Comparison of ENCODE assay signal across 17 cellular contexts in genomic region chr5:77032635-77033034, GRCh38.
"Had no signal": no experiment of that assay in that cellular context is flagged by ENCODE, and none has a peak within 500 bp of the region (broad histone marks: within the 10 kb centered on the region; RNA-seq: fewer than 3 reads in every experiment).

No MANE protein-coding gene starts in this region.

- ATAC-seq: activated CD8-positive, alpha-beta T cell treated with anti-CD3 and anti-CD28 coated beads for 36 hours; left lobe of liver had no signal

- H3K9me3 ChIP-seq: colonic mucosa, esophagus muscularis mucosa, right atrium auricular region, tibial nerve, vagina had no signal

- H3K27me3 Mint-ChIP-seq: activated CD8-positive, alpha-beta T cell treated with anti-CD3 and anti-CD28 coated beads for 36 hours; activated naive CD8-positive, alpha-beta T cell; naive B cell had no signal

- H3K36me3 ChIP-seq: colonic mucosa had no signal

- H3K27ac ChIP-seq: colonic mucosa, esophagus muscularis mucosa, right atrium auricular region, tibial nerve, vagina had no signal

- DNase-seq: activated CD8-positive, alpha-beta T cell treated with anti-CD3 and anti-CD28 coated beads for 36 hours; activated gamma-delta T cell treated with Interleukin-2 at 50 U/mL for 16 hours; activated T-cell treated with anti-CD3 and anti-CD28 coated beads, Interleukin-2, amount 50 U/mL, for 48 hours; amniotic stem cell; caudate nucleus; colonic mucosa; hippocampal formation; naive B cell; stimulated activated CD4-positive, alpha-beta T cell treated with anti-CD3 and anti-CD28 coated beads, Interleukin-4, amount 100 ng/mL, for 24 hours; stimulated activated naive CD4-positive, alpha-beta T cell; WERI-Rb-1 had no signal

- H3K27me3 ChIP-seq: colonic mucosa, esophagus muscularis mucosa, right atrium auricular region, tibial nerve, vagina had no signal

- H3K27ac Mint-ChIP-seq: activated CD8-positive, alpha-beta T cell treated with anti-CD3 and anti-CD28 coated beads for 36 hours had no signal

- H3K4me3 ChIP-seq: colonic mucosa, esophagus muscularis mucosa, right atrium auricular region, tibial nerve, vagina had no signal
